8 cellular contexts compared by ENCODE assay signal in genomic region chr10:37975407-37975991, GRCh38. TPM values are rescaled to one million over a fixed set of nuclear protein-coding genes. Genes with fewer than 3 reads are reported as not detected.
DNase-seq lines count a peak whose midpoint lies in the region; ATAC-seq and TF ChIP-seq lines count a peak whose summit lies in the region.

No MANE protein-coding gene starts in this region.

- peak overlapping the region; percentile 100 for H3K4me2 ChIP-seq in GM23248 (ENCODE audit: unreplicated experiment)

- H3F3A ChIP-seq in GM23248 (ENCODE audit: insufficient read depth), result peaks cover 16% of the 10 kb centered on the region

- POLR2A ChIA-PET in naive thymus-derived CD8-positive, alpha-beta T cell (lab: Charles Lee), result interaction anchor here (0.9 to 3.0 kb wide), 7 partner anchors 33 to 427 kb away, joined by 4 to 19 read pairs (median 5); partner anchors contain the start of gene ZNF33A

- peaks cover 5% of the 10 kb centered on the region; the same call in 1 of the 2 replicates for H3K36me3 ChIP-seq in GM23248 (ENCODE audit: low read depth)
- peaks cover 3% of the 10 kb centered on the region; the same call in 1 of the 2 replicates for H3K36me3 ChIP-seq in SJSA1
- no peaks in the 10 kb centered on the region for H3K36me3 ChIP-seq in endocrine pancreas (ENCODE audit: control insufficient read depth, insufficient read depth, low read length)

- peak overlapping the region; percentile 92 to 99 (median 96) for H3K27ac Mint-ChIP-seq in naive thymus-derived CD8-positive, alpha-beta T cell

- peak overlapping the region; percentile 99 for H2AFZ ChIP-seq in GM23248

- TF ChIP-seq CTCF in AG09309 (IDR thresholded peaks at IDR 0.05; ENCODE audit: control insufficient read depth, insufficient read depth, low read depth, low read length, missing control alignments), result no peak

- H3K4me1 Mint-ChIP-seq in naive thymus-derived CD8-positive, alpha-beta T cell, result peaks cover 7 to 31% (median 26%) of the 10 kb centered on the region in 4 donors

- no peaks in the 10 kb centered on the region for H3K9me3 ChIP-seq in GM23248 (ENCODE audit: low read depth)
- H3K9me3 ChIP-seq in SJSA1 (replicated peaks), result no peaks in the 10 kb centered on the region
- no peaks in the 10 kb centered on the region for H3K9me3 ChIP-seq in endocrine pancreas (ENCODE audit: control insufficient read depth, low read length)

- in situ Hi-C loops in GM23248 (cut with MboI), result loop anchor here (25.0 kb wide), 1 partner anchor 387 kb away; no protein-coding TSS in a partner anchor

- peaks cover 48% of the 10 kb centered on the region for H3K79me2 ChIP-seq in GM23248 (ENCODE audit: insufficient read depth)

- H3K4me1 ChIP-seq in GM23248 (ENCODE audit: insufficient read depth) (peaks cover 12% of the 10 kb centered on the region), SJSA1 (replicated peaks) (0 out of 2 replicates have a peak, but pooled peaks cover 4% of the 10 kb centered on the region), endocrine pancreas (ENCODE audit: control insufficient read depth, insufficient read depth, low read length) (peaks cover 8% of the 10 kb centered on the region)

- no peaks in the 10 kb centered on the region for H3K9me3 Mint-ChIP-seq in naive thymus-derived CD8-positive, alpha-beta T cell

- H3K4me3 Mint-ChIP-seq in naive thymus-derived CD8-positive, alpha-beta T cell, result peak overlapping the region; percentile 83 to 98 (median 94)

- no peaks in the 10 kb centered on the region for H3K27me3 Mint-ChIP-seq in naive thymus-derived CD8-positive, alpha-beta T cell

- no peak for DNase-seq in AG09309 (ENCODE audit: low read depth)
- peak; percentile 64 for DNase-seq in GM23248
- DNase-seq in SJSA1 (ENCODE audit: low read depth in 1 of 2, low spot score in 2 of 2), result no peak
- DNase-seq in naive thymus-derived CD8-positive, alpha-beta T cell, result peak in 3 of 10 donors; percentile 16 to 27 (median 19)

- 29 to 36% methylated on average over 5 of the region's 5 CpGs for WGBS in GM23248 (ENCODE audit: low coverage in 1 of 2, low lambda C conversion rate in 2 of 2, missing lambda C conversion rate in 2 of 2), 2 experiments

- ATAC-seq in naive thymus-derived CD8-positive, alpha-beta T cell, result no peak
- ATAC-seq in GM21528 (IDR thresholded peaks at IDR 0.05; ENCODE audit: low FRiP score, unreplicated experiment) (no peak), GM19324 (IDR thresholded peaks at IDR 0.05; ENCODE audit: low FRiP score, unreplicated experiment) (no peak), GM21423 (IDR thresholded peaks at IDR 0.05; ENCODE audit: unreplicated experiment) (no peak)

- H3K9ac ChIP-seq in GM23248 (peak overlapping the region; percentile 98), endocrine pancreas (ENCODE audit: control insufficient read depth, insufficient read depth, low read length) (peak overlapping the region; percentile 96)

- peak overlapping the region; percentile 88 for H3K27ac ChIP-seq in GM23248
- H3K27ac ChIP-seq in SJSA1, result no peak overlapping the region

- peak overlapping the region; percentile 75 for H3K4me3 ChIP-seq in AG09309 (ENCODE audit: control insufficient read depth, low read depth, low read length)
- H3K4me3 ChIP-seq in GM23248, result peak overlapping the region; percentile 90
- H3K4me3 ChIP-seq in SJSA1, result peak overlapping the region; percentile 74
- peak overlapping the region; percentile 98 for H3K4me3 ChIP-seq in endocrine pancreas (ENCODE audit: control insufficient read depth, insufficient read depth, low read length)

- H4K20me1 ChIP-seq in GM23248 (ENCODE audit: insufficient read depth), result no peaks in the 10 kb centered on the region

- H3K27me3 ChIP-seq in GM23248 (replicated peaks; ENCODE audit: insufficient read depth), result no peaks in the 10 kb centered on the region
- no peaks in the 10 kb centered on the region for H3K27me3 ChIP-seq in SJSA1 (replicated peaks)
- no peaks in the 10 kb centered on the region for H3K27me3 ChIP-seq in endocrine pancreas (ENCODE audit: control insufficient read depth, insufficient read depth, low read length)

- H3K36me3 Mint-ChIP-seq in naive thymus-derived CD8-positive, alpha-beta T cell, result peaks cover 0 to 14% (median 5%) of the 10 kb centered on the region in 3 donors

- no peaks in the 10 kb centered on the region for H3K9me2 ChIP-seq in GM23248 (ENCODE audit: insufficient read depth)

RNA-seq across cellular contexts. Expression of gene ZNF25, which starts 0.9 kb away (rescaled TPM):
- 11.8 and 13.8 TPM in 2 replicates for total RNA-seq in GM23248 (2014; rRNA removed; shearing (Covaris generic))
- polyA plus RNA-seq in GM23248 (2016; fragmentation: Nextera tagmentation; extraction: Ambion mirVana), result 11.2 and 11.8 TPM in 2 replicates
- total RNA-seq in SJSA1 (2014; rRNA removed; shearing (Covaris generic)), result 5.2 and 9.3 TPM in 2 replicates
- total RNA-seq in naive thymus-derived CD8-positive, alpha-beta T cell, result 10 to 100 TPM in 1 of 2 experiments, 1 to 10 TPM in 1; 9.6 to 11.0 TPM
- 1 to 10 TPM; 3.6 to 5.9 (median 5.3) TPM for polyA plus RNA-seq in naive thymus-derived CD8-positive, alpha-beta T cell

RNA-seq across cellular contexts. Expression of gene ZNF33A, which starts 35.0 kb away (rescaled TPM):
- total RNA-seq in GM23248 (2014; rRNA removed; shearing (Covaris generic)), result 6.6 and 29.2 TPM in 2 replicates
- 7.2 and 7.6 TPM in 2 replicates for polyA plus RNA-seq in GM23248 (2016; fragmentation: Nextera tagmentation; extraction: Ambion mirVana)
- total RNA-seq in SJSA1 (2014; rRNA removed; shearing (Covaris generic)), result 6.6 and 7.2 TPM in 2 replicates
- 10 to 100 TPM; 68.5 to 76.1 TPM for total RNA-seq in naive thymus-derived CD8-positive, alpha-beta T cell
- polyA plus RNA-seq in naive thymus-derived CD8-positive, alpha-beta T cell, result 10 to 100 TPM; 13.4 to 21.4 (median 19.3) TPM
